Comparison of ENCODE assay signal across 10 cellular contexts in the genomic region with DNA sequence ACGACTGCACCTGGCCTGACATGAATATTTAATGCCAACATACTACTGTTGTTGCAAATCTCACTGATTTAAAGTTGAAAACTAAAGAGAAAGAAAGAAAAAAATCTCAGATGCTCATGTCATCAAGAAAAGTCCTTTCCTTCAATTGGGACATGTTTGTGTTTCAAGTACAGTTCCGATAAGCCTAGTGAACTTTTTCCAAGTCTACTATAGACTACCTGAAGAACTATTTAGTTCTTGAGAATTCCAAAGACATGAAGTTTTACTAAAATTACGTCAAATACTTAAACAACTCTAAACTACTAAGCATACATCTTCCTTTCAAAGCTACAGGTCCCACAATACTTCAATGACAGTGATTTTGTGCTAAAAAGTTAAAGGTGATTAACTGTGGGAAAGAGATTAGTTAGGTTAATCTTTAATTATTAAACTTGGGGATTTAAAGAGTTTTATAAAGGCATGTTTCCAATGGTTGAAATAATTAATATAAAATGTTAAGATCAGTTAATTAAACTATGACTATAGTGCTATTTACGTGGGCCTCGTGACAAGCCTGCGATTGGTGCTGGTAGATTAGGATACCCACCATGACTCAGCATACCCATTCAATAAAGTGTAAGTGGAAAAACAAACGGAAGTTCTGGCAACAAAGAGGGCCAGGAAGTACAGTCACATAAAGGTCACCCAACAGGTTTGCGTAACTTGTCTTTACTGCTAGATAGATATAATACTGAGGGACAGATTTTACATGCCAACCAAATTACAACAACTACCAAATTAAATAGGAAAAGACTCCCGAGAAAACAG. TPM values are rescaled to one million over a fixed set of nuclear protein-coding genes. Genes with fewer than 3 reads are reported as not detected.
A peak's percentile ranks its signal among the peaks of the same experiment; 100 is the strongest.
DNase-seq lines count a peak whose midpoint lies in the region; ATAC-seq and TF ChIP-seq lines count a peak whose summit lies in the region.
"Had no signal": no experiment of that assay in that cellular context is flagged by ENCODE, and none has a peak within 500 bp of the region (broad histone marks: within the 10 kb centered on the region; RNA-seq: fewer than 3 reads in every experiment).

No MANE protein-coding gene starts in this region.

- no peak overlapping the region for H3K4me3 ChIP-seq in right atrium auricular region

- no peak overlapping the region for H3K4me3 Mint-ChIP-seq in glutamatergic neuron (ENCODE audit: unreplicated experiment)
- H3K4me3 Mint-ChIP-seq: CD4-positive, CD25-positive, alpha-beta regulatory T cell; stimulated activated naive B cell treated with anti-CD40 and anti-IgM and Interleukin-4, amounts not matched to agents 10 μg/mL and 1 μg/mL and 100 μg/mL, for 72 hours had no signal

- H3K4me1 ChIP-seq in right atrium auricular region, result no peaks in the 10 kb centered on the region

- H3K4me1 Mint-ChIP-seq in glutamatergic neuron (ENCODE audit: low read depth, unreplicated experiment), result peaks cover 7% of the 10 kb centered on the region
- H3K4me1 Mint-ChIP-seq: stimulated activated naive B cell treated with anti-CD40 and anti-IgM and Interleukin-4, amounts not matched to agents 10 μg/mL and 1 μg/mL and 100 μg/mL, for 72 hours had no signal

- no peak for DNase-seq in Right ventricle myocardium superior
- DNase-seq in right atrium auricular region (ENCODE audit: low spot score), result no peak
- peak; percentile 92 for DNase-seq in glomerular endothelial cell (ENCODE audit: extremely low read depth, low read depth, low spot score)
- DNase-seq in ureter (ENCODE audit: low spot score), result peak; percentile 53
- DNase-seq in amniotic stem cell (lab: John Stamatoyannopoulos, UW), result no peak
- no peak for DNase-seq in glutamatergic neuron
- DNase-seq: stimulated activated naive B cell treated with anti-CD40 and anti-IgM and Interleukin-4, amounts not matched to agents 10 μg/mL and 1 μg/mL and 100 μg/mL, for 72 hours had no signal

- no peaks in the 10 kb centered on the region for H3K27me3 Mint-ChIP-seq in glutamatergic neuron (ENCODE audit: unreplicated experiment)

- peaks cover 4% of the 10 kb centered on the region for H3K36me3 ChIP-seq in right atrium auricular region

- no peak for TF ChIP-seq CTCF in right atrium auricular region (IDR thresholded peaks at IDR 0.05)
- TF ChIP-seq CTCF in glutamatergic neuron (IDR thresholded peaks at IDR 0.05; ENCODE audit: partially characterized antibody, unreplicated experiment), result no peak

- no peaks in the 10 kb centered on the region for H3K36me3 Mint-ChIP-seq in glutamatergic neuron (ENCODE audit: unreplicated experiment)
- H3K36me3 Mint-ChIP-seq: CD4-positive, CD25-positive, alpha-beta regulatory T cell; stimulated activated naive B cell treated with anti-CD40 and anti-IgM and Interleukin-4, amounts not matched to agents 10 μg/mL and 1 μg/mL and 100 μg/mL, for 72 hours had no signal

- H3K27me3 ChIP-seq in right atrium auricular region, result no peaks in the 10 kb centered on the region

- intact Hi-C loops in Right ventricle myocardium superior (cut with DNase I), result no loop called here

- H3K27ac ChIP-seq in right atrium auricular region, result peak overlapping the region in 1 of 2 donors; percentile 19

- peak; percentile 39 for ATAC-seq in Right ventricle myocardium superior (ENCODE audit: poor library complexity)
- ATAC-seq in SK-N-SH treated with all-trans-retinoic acid at 6 μM for 48 hours, result peak; percentile 57; the same call in 2 of the 3 replicates
- ATAC-seq in GM18867 (IDR thresholded peaks at IDR 0.05; ENCODE audit: unreplicated experiment), result no peak
- ATAC-seq: stimulated activated naive B cell treated with anti-CD40 and anti-IgM and Interleukin-4, amounts not matched to agents 10 μg/mL and 1 μg/mL and 100 μg/mL, for 72 hours had no signal

- H3K9me3 Mint-ChIP-seq in glutamatergic neuron (ENCODE audit: unreplicated experiment), result no peaks in the 10 kb centered on the region
- H3K9me3 Mint-ChIP-seq: stimulated activated naive B cell treated with anti-CD40 and anti-IgM and Interleukin-4, amounts not matched to agents 10 μg/mL and 1 μg/mL and 100 μg/mL, for 72 hours had no signal

- H3K27ac Mint-ChIP-seq in glutamatergic neuron (ENCODE audit: unreplicated experiment), result no peak overlapping the region
- H3K27ac Mint-ChIP-seq: CD4-positive, CD25-positive, alpha-beta regulatory T cell; stimulated activated naive B cell treated with anti-CD40 and anti-IgM and Interleukin-4, amounts not matched to agents 10 μg/mL and 1 μg/mL and 100 μg/mL, for 72 hours had no signal

- no peaks in the 10 kb centered on the region for H3K9me3 ChIP-seq in right atrium auricular region

TF ChIP-seq in SK-N-SH treated with all-trans-retinoic acid at 6 μM for 48 hours, 23 proteins besides CTCF, POLR2A, EP300 and RAD21:
- 0 out of 2 replicates have a peak, but pooled peaks have one; percentile 60 for TF ChIP-seq OSR1 (CRISPR knock-in tag; IDR thresholded peaks at IDR 0.05)
- TF ChIP-seq CSDC2 (CRISPR knock-in tag; IDR thresholded peaks at IDR 0.05), result no peak
- TF ChIP-seq RARB (CRISPR knock-in tag; IDR thresholded peaks at IDR 0.05), result no peak
TF ChIP-seq in SK-N-SH treated with all-trans-retinoic acid at 6 μM for 48 hours: peak in this region for 1.

RNA-seq across cellular contexts. Expression of gene SEPTIN10, which starts 55.5 kb away (rescaled TPM):
- total RNA-seq in Right ventricle myocardium superior, result 49.3 TPM
- 10 to 100 TPM; 47.0 to 61.7 TPM for total RNA-seq in right atrium auricular region
- 87.3 and 92.1 TPM in 2 replicates for total RNA-seq in glomerular endothelial cell
- total RNA-seq in ureter, result 91.7 TPM
- total RNA-seq in glutamatergic neuron (ENCODE audit: unreplicated experiment), result 75.2 TPM

RNA-seq across cellular contexts. Expression of gene SOWAHC, which starts 55.9 kb away (rescaled TPM):
- total RNA-seq in Right ventricle myocardium superior (2.7 TPM), right atrium auricular region (1 to 10 TPM; 3.0 to 5.3 TPM), glomerular endothelial cell (5.3 and 5.7 TPM in 2 replicates), ureter (19.6 TPM), glutamatergic neuron (ENCODE audit: unreplicated experiment) (12.9 TPM)

Comparison
In these comparisons a context has a peak if more than half of its experiments do, and no peak if none do; other contexts are left out.
1. DNase-seq: peak in glomerular endothelial cell (single experiment) and ureter (single experiment); none in Right ventricle myocardium superior (single experiment), right atrium auricular region (single experiment), amniotic stem cell (single experiment) and glutamatergic neuron (single experiment).